In the genomic region with DNA sequence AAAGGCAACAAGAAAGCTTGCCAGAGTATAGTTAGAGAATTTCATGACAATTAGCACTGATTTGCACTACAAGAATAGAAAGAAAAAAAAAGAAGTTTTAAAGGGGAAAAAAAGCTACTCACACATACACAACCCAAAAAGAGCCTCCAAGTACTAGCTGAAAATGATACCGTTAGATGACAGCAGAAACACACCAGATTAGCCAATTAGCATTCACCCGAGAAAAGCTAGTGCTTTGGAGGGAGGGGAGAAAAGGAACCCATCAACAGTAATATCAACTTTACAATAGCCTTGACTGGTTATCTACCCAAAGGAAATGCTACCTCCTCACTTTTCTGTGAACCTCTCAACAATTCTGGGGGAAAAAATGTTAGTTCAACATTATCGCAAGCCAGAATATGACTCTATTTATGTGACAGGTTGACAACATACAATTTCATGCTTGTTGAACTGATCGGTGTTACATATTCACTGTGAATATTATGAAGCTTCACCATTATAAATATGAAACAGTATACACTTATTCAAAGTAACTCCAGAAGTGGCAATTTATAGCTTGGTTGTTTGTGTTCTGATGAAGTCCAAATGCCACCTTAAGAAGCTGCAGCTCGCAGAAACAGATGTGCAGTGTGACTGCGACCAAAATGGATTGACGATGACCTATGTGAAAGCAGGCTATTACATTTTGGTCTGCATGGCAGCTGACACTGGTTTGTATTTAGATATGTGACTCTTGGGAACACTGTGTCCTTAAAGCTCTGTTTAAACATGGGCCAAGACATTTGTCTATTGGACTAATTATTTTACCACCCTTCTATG, we compare ENCODE assay signal across 23 cellular contexts. TPM values are rescaled to one million over a fixed set of nuclear protein-coding genes. Genes with fewer than 3 reads are reported as not detected.
DNase-seq lines count a peak whose midpoint lies in the region; ATAC-seq and TF ChIP-seq lines count a peak whose summit lies in the region.
"Had no signal": no experiment of that assay in that cellular context is flagged by ENCODE, and none has a peak within 500 bp of the region (broad histone marks: within the 10 kb centered on the region; RNA-seq: fewer than 3 reads in every experiment).

No MANE protein-coding gene starts in this region.

- no peak for TF ChIP-seq POLR2A in esophagus muscularis mucosa (IDR thresholded peaks at IDR 0.05; ENCODE audit: low read depth)

- peaks cover 23 to 83% (median 72%) of the 10 kb centered on the region in 4 donors for H3K4me1 ChIP-seq in esophagus muscularis mucosa
- H3K4me1 ChIP-seq in psoas muscle: peaks cover 72% of the 10 kb centered on the region
- H3K4me1 ChIP-seq in Caco-2: no peaks in the 10 kb centered on the region; the same call in 1 of the 2 replicates
- H3K4me1 ChIP-seq: HAP-1 had no signal

- TF ChIP-seq CTCF in esophagus muscularis mucosa (IDR thresholded peaks at IDR 0.05) (no peak), psoas muscle (IDR thresholded peaks at IDR 0.05) (no peak), Caco-2 (IDR thresholded peaks at IDR 0.05; ENCODE audit: insufficient read depth in 1 of 2, low read depth in 1 of 2, low read length in 1 of 2, severe bottlenecking in 1 of 2, unreplicated experiment in 1 of 2) (no peak)

- no peaks in the 10 kb centered on the region for H3K36me3 Mint-ChIP-seq in activated T-cell treated with anti-CD3 and anti-CD28 coated beads, Interleukin-2, amount 50 U/mL, for 72 hours (ENCODE audit: insufficient read depth in 2 of 2)
- no peaks in the 10 kb centered on the region for H3K36me3 Mint-ChIP-seq in Caco-2 (ENCODE audit: insufficient read depth, unreplicated experiment)
- H3K36me3 Mint-ChIP-seq: CD8-positive, alpha-beta T cell had no signal

- intact Hi-C loops in esophagus muscularis mucosa (cut with DNase I): no loop called here
- intact Hi-C loops in left cardiac atrium (cut with DNase I): no loop called here
- intact Hi-C loops in psoas muscle (cut with DNase I): no loop called here
- intact Hi-C loops in Caco-2 (cut with micrococcal nuclease; ENCODE audit: unreplicated experiment): no loop called here

- no peaks in the 10 kb centered on the region for H3K4me1 Mint-ChIP-seq in activated T-cell treated with anti-CD3 and anti-CD28 coated beads, Interleukin-2, amount 50 U/mL, for 72 hours (ENCODE audit: low read depth)
- H3K4me1 Mint-ChIP-seq in Caco-2 (ENCODE audit: low read depth, unreplicated experiment): no peaks in the 10 kb centered on the region

- POLR2A ChIA-PET in Caco-2 (lab: Charles Lee): no interaction called here

- H3K9me3 Mint-ChIP-seq in activated T-cell treated with anti-CD3 and anti-CD28 coated beads, Interleukin-2, amount 50 U/mL, for 72 hours: peaks cover 0 to 2% of the 10 kb centered on the region in 2 donors
- no peaks in the 10 kb centered on the region for H3K9me3 Mint-ChIP-seq in Caco-2 (ENCODE audit: unreplicated experiment)
- H3K9me3 Mint-ChIP-seq: CD8-positive, alpha-beta T cell; GM23338 had no signal

- H3K27ac ChIP-seq in esophagus muscularis mucosa (replicated peaks in 1 of 4) (peak overlapping the region in 3 of 4 donors; percentile 30 to 90 (median 86)), psoas muscle (peak overlapping the region; percentile 95)

- no peak overlapping the region for H3K4me3 Mint-ChIP-seq in activated T-cell treated with anti-CD3 and anti-CD28 coated beads, Interleukin-2, amount 50 U/mL, for 72 hours
- H3K4me3 Mint-ChIP-seq in Caco-2 (ENCODE audit: unreplicated experiment): no peak overlapping the region
- H3K4me3 Mint-ChIP-seq: CD8-positive, alpha-beta T cell; GM23338 had no signal

- H3K9me3 ChIP-seq in esophagus muscularis mucosa: no peaks in the 10 kb centered on the region
- H3K9me3 ChIP-seq in psoas muscle: no peaks in the 10 kb centered on the region
- H3K9me3 ChIP-seq in Caco-2: no peaks in the 10 kb centered on the region
- H3K9me3 ChIP-seq: HAP-1 had no signal

- CTCF ChIA-PET in Caco-2 (lab: Charles Lee): no interaction called here

- H3K27ac Mint-ChIP-seq in activated T-cell treated with anti-CD3 and anti-CD28 coated beads, Interleukin-2, amount 50 U/mL, for 72 hours: no peak overlapping the region
- no peak overlapping the region for H3K27ac Mint-ChIP-seq in Caco-2 (ENCODE audit: unreplicated experiment)
- H3K27ac Mint-ChIP-seq: CD8-positive, alpha-beta T cell; GM23338 had no signal

- peak; percentile 38 to 51 for ATAC-seq in left cardiac atrium
- ATAC-seq in left lobe of liver: peak; percentile 28
- peak; percentile 89 to 93 (median 92) for ATAC-seq in psoas muscle
- ATAC-seq in activated T-cell treated with anti-CD3 and anti-CD28 coated beads, Interleukin-2, amount 50 U/mL, for 72 hours (replicated peaks in 1 of 2): no peak
- no peak for ATAC-seq in GM18868 (IDR thresholded peaks at IDR 0.05; ENCODE audit: unreplicated experiment)
- ATAC-seq: CD8-positive, alpha-beta T cell; GM23338 had no signal

- no peaks in the 10 kb centered on the region for H3K27me3 ChIP-seq in esophagus muscularis mucosa
- no peaks in the 10 kb centered on the region for H3K27me3 ChIP-seq in psoas muscle (ENCODE audit: insufficient read depth in 3 of 3, low read length in 2 of 3)
- H3K27me3 ChIP-seq in Caco-2 (replicated peaks; ENCODE audit: control insufficient read depth, insufficient read depth, low read length): no peaks in the 10 kb centered on the region

- TF ChIP-seq EP300 in esophagus muscularis mucosa (IDR thresholded peaks at IDR 0.05): no peak

- no TSS peak for BruUV-seq in Caco-2 (replicated peaks; lab: Mats Ljungman, UMichigan)

- no peaks in the 10 kb centered on the region for H3K27me3 Mint-ChIP-seq in activated T-cell treated with anti-CD3 and anti-CD28 coated beads, Interleukin-2, amount 50 U/mL, for 72 hours (ENCODE audit: low read depth)
- peaks cover 12% of the 10 kb centered on the region for H3K27me3 Mint-ChIP-seq in Caco-2 (ENCODE audit: insufficient read depth, unreplicated experiment)

- WGBS in esophagus muscularis mucosa: 78% methylated on average over 7 of the region's 7 CpGs
- 18 to 29% (median 20%) methylated on average over 7 of the region's 7 CpGs for WGBS in psoas muscle, 3 donors

- H3K36me3 ChIP-seq in esophagus muscularis mucosa: no peaks in the 10 kb centered on the region
- H3K36me3 ChIP-seq in psoas muscle (ENCODE audit: insufficient read depth in 1 of 2, low read depth in 1 of 2): no peaks in the 10 kb centered on the region
- H3K36me3 ChIP-seq in Caco-2 (ENCODE audit: control insufficient read depth, insufficient read depth, low read length): no peaks in the 10 kb centered on the region
- H3K36me3 ChIP-seq: HAP-1 had no signal

- DNase-seq in esophagus muscularis mucosa (ENCODE audit: extremely low spot score) (no peak), left cardiac atrium (no peak), left lobe of liver (ENCODE audit: low spot score) (no peak), psoas muscle (no peak), Caco-2 (no peak), RPMI8226 (no peak)
- DNase-seq in activated T-cell treated with anti-CD3 and anti-CD28 coated beads, Interleukin-2, amount 50 U/mL, for 72 hours: no peak
- DNase-seq: AML-193; C1 segment of cervical spinal cord; Calu3; CD8-positive, alpha-beta T cell; DMS153; IMR-90; MV-4-11; NCI-H1105 treated with DMSO at 0.1 percent for 48 hours; NCI-H2029 treated with DMSO at 0.1 percent for 48 hours; NCI-H226; NCI-H510A treated with DMSO at 0.1 percent for 48 hours; NCI-H748 treated with DMSO at 0.1 percent for 48 hours had no signal

- no peak overlapping the region for H3K4me3 ChIP-seq in esophagus muscularis mucosa
- H3K4me3 ChIP-seq in psoas muscle: peak overlapping the region; percentile 42
- no peak overlapping the region for H3K4me3 ChIP-seq in Caco-2 (ENCODE audit: low read depth, low read length)
- H3K4me3 ChIP-seq: GM23338, HAP-1 had no signal

RNA-seq across cellular contexts. Expression of a gene that starts 15.9 kb away (rescaled TPM):
- total RNA-seq in esophagus muscularis mucosa: 10 to 100 TPM; 13.8 to 22.8 (median 17.1) TPM
- total RNA-seq in left cardiac atrium: 100 to 1,000 TPM in 1 of 2 donors, 10 to 100 TPM in 1; 75.4 to 180 TPM
- 29.6 TPM for total RNA-seq in left lobe of liver
- 10 to 100 TPM in 3 of 4 donors, 1 to 10 TPM in 1; 7.8 to 89.3 (median 53.0) TPM for total RNA-seq in psoas muscle
- 10 to 100 TPM; 13.0 to 64.3 (median 33.1) TPM for polyA plus RNA-seq in psoas muscle
- not detected for total RNA-seq in activated T-cell treated with anti-CD3 and anti-CD28 coated beads, Interleukin-2, amount 50 U/mL, for 72 hours
- 0.09 TPM in 1 of 2 replicates, not detected in the other for total RNA-seq in Caco-2 (2022)
- total RNA-seq: CD8-positive, alpha-beta T cell; G401 had no signal

Comparison
In these comparisons a context has a peak if more than half of its experiments do, and no peak if none do; other contexts are left out.
1. ATAC-seq: peak in left cardiac atrium (2 of 2), left lobe of liver (single experiment) and psoas muscle (4 of 4); none in activated T-cell treated with anti-CD3 and anti-CD28 coated beads, Interleukin-2, amount 50 U/mL, for 72 hours (0 of 2) and GM18868 (single experiment).